ENCODE assay signal across 25 cellular contexts in the genomic region with DNA sequence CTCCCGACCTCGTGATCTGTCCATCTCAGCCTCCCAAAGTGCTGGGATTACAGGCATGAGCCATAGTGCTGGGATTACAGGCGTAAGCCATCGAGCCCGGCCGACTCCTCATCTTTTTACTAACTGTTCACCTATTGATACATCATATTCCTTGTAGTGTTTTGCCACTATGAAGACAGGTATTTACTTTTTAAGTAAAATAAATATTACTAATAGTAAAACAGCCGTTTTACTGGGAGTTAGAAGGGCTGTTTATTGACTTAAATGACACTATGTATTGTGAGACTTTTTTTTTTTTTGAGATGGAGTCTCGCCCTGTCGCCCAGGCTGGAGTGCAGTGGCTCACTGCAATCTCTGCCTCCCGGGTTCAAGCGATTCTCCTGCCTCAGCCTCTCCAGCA. TPM values are rescaled to one million over a fixed set of nuclear protein-coding genes. Genes with fewer than 3 reads are reported as not detected.
DNase-seq lines count a peak whose midpoint lies in the region; ATAC-seq and TF ChIP-seq lines count a peak whose summit lies in the region.
"Had no signal": no experiment of that assay in that cellular context is flagged by ENCODE, and none has a peak within 500 bp of the region (broad histone marks: within the 10 kb centered on the region; RNA-seq: fewer than 3 reads in every experiment).

No MANE protein-coding gene starts in this region.

- H3K4me1 ChIP-seq in Caco-2 (peaks cover 40% of the 10 kb centered on the region), PC-3 (ENCODE audit: insufficient read depth, low read length) (peaks cover 26% of the 10 kb centered on the region)
- H3K4me1 ChIP-seq: ascending aorta, BE2C had no signal

- H3K79me2 ChIP-seq in PC-3 (ENCODE audit: low read length) = peaks cover 83% of the 10 kb centered on the region

- H3K4me3 ChIP-seq in Caco-2 (ENCODE audit: low read depth, low read length) (no peak overlapping the region), PC-3 (ENCODE audit: low read length) (no peak overlapping the region; the same call in 1 of the 2 replicates)
- H3K4me3 ChIP-seq: ascending aorta, K562, lung, MG63, pancreas, upper lobe of left lung had no signal

- H2AFZ ChIP-seq in PC-3 (ENCODE audit: low read length) = no peak overlapping the region

- peaks cover 22% of the 10 kb centered on the region for H3K36me3 Mint-ChIP-seq in activated T-cell treated with anti-CD3 and anti-CD28 coated beads, Interleukin-2, amount 50 U/mL, for 4 hours (ENCODE audit: insufficient read depth)
- peaks cover 22% of the 10 kb centered on the region for H3K36me3 Mint-ChIP-seq in Caco-2 (ENCODE audit: insufficient read depth, unreplicated experiment)
- peaks cover 36% of the 10 kb centered on the region for H3K36me3 Mint-ChIP-seq in activated naive CD8-positive, alpha-beta T cell treated with anti-CD3 and anti-CD28 coated beads for 36 hours

- H3K9ac ChIP-seq in PC-3 (ENCODE audit: low read length) = peak overlapping the region; percentile 60

- H3K9me3 ChIP-seq in Caco-2 (no peaks in the 10 kb centered on the region), PC-3 (ENCODE audit: low read length) (no peaks in the 10 kb centered on the region)
- H3K9me3 ChIP-seq: ascending aorta, BE2C, MG63, pancreas, upper lobe of left lung had no signal

- no peaks in the 10 kb centered on the region for H3F3A ChIP-seq in PC-3 (ENCODE audit: low read length, unreplicated experiment)

- H3K9me2 ChIP-seq in PC-3 (replicated peaks; ENCODE audit: low read length) = no peaks in the 10 kb centered on the region

- DNase-seq in activated T-cell treated with anti-CD3 and anti-CD28 coated beads, Interleukin-2, amount 50 U/mL, for 4 hours = no peak
- no peak for DNase-seq in activated T-cell treated with anti-CD3 and anti-CD28 coated beads for 4 hours
- DNase-seq in Caco-2 = no peak
- DNase-seq in PC-3 = peak; percentile 79
- no peak for DNase-seq in activated naive CD8-positive, alpha-beta T cell treated with anti-CD3 and anti-CD28 coated beads for 36 hours
- no peak for DNase-seq in HT-29 (ENCODE audit: low spot score)
- DNase-seq: ACHN; activated CD4-positive, alpha-beta T cell treated with anti-CD3 and anti-CD28 coated beads, Interleukin-2, amount 50 U/mL, for 1 hour; activated CD8-positive, alpha-beta memory T cell treated with anti-CD3 and anti-CD28 coated beads, Interleukin-2, amount 50 U/mL, for 4 hours; activated naive CD4-positive, alpha-beta T cell; BE2C; caudate nucleus; cortex of kidney; NCI-H2029; NCI-H526; pancreas; upper lobe of left lung had no signal

- H3K4me2 ChIP-seq in PC-3 (ENCODE audit: low read length) = peak overlapping the region; percentile 58

- peak overlapping the region; percentile 88 for H3K27ac ChIP-seq in PC-3 (ENCODE audit: low read length)
- H3K27ac ChIP-seq: ascending aorta, pancreas, upper lobe of left lung had no signal

- no peaks in the 10 kb centered on the region for H4K20me1 ChIP-seq in PC-3 (ENCODE audit: low read length)

- H3K27ac Mint-ChIP-seq in Caco-2 (ENCODE audit: unreplicated experiment) = no peak overlapping the region
- H3K27ac Mint-ChIP-seq in activated naive CD8-positive, alpha-beta T cell treated with anti-CD3 and anti-CD28 coated beads for 36 hours = peak overlapping the region; percentile 91

- H3K4me1 Mint-ChIP-seq in activated T-cell treated with anti-CD3 and anti-CD28 coated beads, Interleukin-2, amount 50 U/mL, for 4 hours (ENCODE audit: low read depth) = peaks cover 52% of the 10 kb centered on the region
- H3K4me1 Mint-ChIP-seq in Caco-2 (ENCODE audit: low read depth, unreplicated experiment) = peaks cover 37% of the 10 kb centered on the region
- peaks cover 53% of the 10 kb centered on the region for H3K4me1 Mint-ChIP-seq in activated naive CD8-positive, alpha-beta T cell treated with anti-CD3 and anti-CD28 coated beads for 36 hours

- no peak for TF ChIP-seq CTCF in Caco-2 (IDR thresholded peaks at IDR 0.05; ENCODE audit: insufficient read depth in 1 of 2, low read depth in 1 of 2, low read length in 1 of 2, severe bottlenecking in 1 of 2, unreplicated experiment in 1 of 2)
- no peak for TF ChIP-seq CTCF in PC-3 (conservative IDR thresholded peaks at IDR 0.05; ENCODE audit: low read depth, low read length)

- no peaks in the 10 kb centered on the region for H3K27me3 ChIP-seq in Caco-2 (replicated peaks; ENCODE audit: control insufficient read depth, insufficient read depth, low read length)
- H3K27me3 ChIP-seq in PC-3 (ENCODE audit: low read length) = no peaks in the 10 kb centered on the region
- H3K27me3 ChIP-seq: ascending aorta, BE2C, MG63, pancreas, upper lobe of left lung had no signal

- BruUV-seq in Caco-2 (replicated peaks; lab: Mats Ljungman, UMichigan) (no TSS peak), PC-3 (replicated peaks; lab: Mats Ljungman, UMichigan) (no TSS peak)

- H3K4me3 Mint-ChIP-seq in activated T-cell treated with anti-CD3 and anti-CD28 coated beads, Interleukin-2, amount 50 U/mL, for 4 hours = peak overlapping the region; percentile 12
- H3K4me3 Mint-ChIP-seq in Caco-2 (ENCODE audit: unreplicated experiment) = peak overlapping the region; percentile 14
- H3K4me3 Mint-ChIP-seq in activated naive CD8-positive, alpha-beta T cell treated with anti-CD3 and anti-CD28 coated beads for 36 hours = no peak overlapping the region
- H3K4me3 Mint-ChIP-seq: neural crest cell; T-helper 1 cell treated with Interleukin-12 subunit alpha and Interleukin-12 subunit beta and Interleukin-4 antibody, amounts not matched to agents 30 μg/mL and 1 μg/mL, for 36 hours had no signal

- intact Hi-C loops in Caco-2 (cut with micrococcal nuclease; ENCODE audit: unreplicated experiment) (no loop called here), PC-3 (cut with micrococcal nuclease) (loop anchor here (2.0 kb wide), 1 partner anchor 13 kb away; no protein-coding TSS in a partner anchor)

- ATAC-seq in activated T-cell treated with anti-CD3 and anti-CD28 coated beads, Interleukin-2, amount 50 U/mL, for 4 hours = no peak
- ATAC-seq in PC-3 = peak; percentile 91
- ATAC-seq in GM19023 (IDR thresholded peaks at IDR 0.05; ENCODE audit: unreplicated experiment) = no peak
- ATAC-seq in GM18867 (IDR thresholded peaks at IDR 0.05; ENCODE audit: unreplicated experiment) = no peak
- ATAC-seq: pancreas had no signal

- no peaks in the 10 kb centered on the region for H3K27me3 Mint-ChIP-seq in activated T-cell treated with anti-CD3 and anti-CD28 coated beads, Interleukin-2, amount 50 U/mL, for 4 hours (ENCODE audit: low read depth)
- H3K27me3 Mint-ChIP-seq in Caco-2 (ENCODE audit: insufficient read depth, unreplicated experiment) = no peaks in the 10 kb centered on the region
- H3K27me3 Mint-ChIP-seq in activated naive CD8-positive, alpha-beta T cell treated with anti-CD3 and anti-CD28 coated beads for 36 hours = no peaks in the 10 kb centered on the region

- CTCF ChIA-PET in Caco-2 (lab: Charles Lee) = no interaction called here
- CTCF ChIA-PET in PC-3 (lab: Charles Lee) = no interaction called here

- no peaks in the 10 kb centered on the region for H3K9me3 Mint-ChIP-seq in activated T-cell treated with anti-CD3 and anti-CD28 coated beads, Interleukin-2, amount 50 U/mL, for 4 hours
- H3K9me3 Mint-ChIP-seq in Caco-2 (ENCODE audit: unreplicated experiment) = no peaks in the 10 kb centered on the region
- H3K9me3 Mint-ChIP-seq in activated naive CD8-positive, alpha-beta T cell treated with anti-CD3 and anti-CD28 coated beads for 36 hours = peaks cover 4% of the 10 kb centered on the region
- H3K9me3 Mint-ChIP-seq: neural crest cell; T-helper 1 cell treated with Interleukin-12 subunit alpha and Interleukin-12 subunit beta and Interleukin-4 antibody, amounts not matched to agents 30 μg/mL and 1 μg/mL, for 36 hours had no signal

- H3K36me3 ChIP-seq in Caco-2 (ENCODE audit: control insufficient read depth, insufficient read depth, low read length) = no peaks in the 10 kb centered on the region
- H3K36me3 ChIP-seq in PC-3 (ENCODE audit: low read depth, low read length) = no peaks in the 10 kb centered on the region; the same call in 1 of the 2 replicates
- H3K36me3 ChIP-seq: ascending aorta, pancreas, upper lobe of left lung had no signal

- POLR2A ChIA-PET in Caco-2 (lab: Charles Lee) = no interaction called here
- POLR2A ChIA-PET in PC-3 (lab: Charles Lee; ENCODE audit: unreplicated experiment) = interaction anchor here (0.6 kb wide), 1 partner anchor 27 kb away, joined by 3 read pairs; no protein-coding TSS in a partner anchor

RNA-seq across cellular contexts. Expression of gene DIP2B, which starts 51.5 kb away (rescaled TPM):
- 10 to 100 TPM; 29.9 to 49.0 (median 40.2) TPM for total RNA-seq in activated T-cell treated with anti-CD3 and anti-CD28 coated beads, Interleukin-2, amount 50 U/mL, for 4 hours
- total RNA-seq in Caco-2 (2022) (32.7 and 34.2 TPM in 2 replicates), PC-3 (2014; rRNA removed) (36.3 and 39.6 TPM in 2 replicates)
- 10 to 100 TPM; 21.4 to 22.5 TPM for total RNA-seq in activated naive CD8-positive, alpha-beta T cell treated with anti-CD3 and anti-CD28 coated beads for 36 hours
- total RNA-seq in HT-29 (2014; rRNA removed; shearing (Covaris generic)) = 18.3 and 21.4 TPM in 2 replicates
